Comparison of ENCODE assay signal across 1 cellular context in the genomic region with DNA sequence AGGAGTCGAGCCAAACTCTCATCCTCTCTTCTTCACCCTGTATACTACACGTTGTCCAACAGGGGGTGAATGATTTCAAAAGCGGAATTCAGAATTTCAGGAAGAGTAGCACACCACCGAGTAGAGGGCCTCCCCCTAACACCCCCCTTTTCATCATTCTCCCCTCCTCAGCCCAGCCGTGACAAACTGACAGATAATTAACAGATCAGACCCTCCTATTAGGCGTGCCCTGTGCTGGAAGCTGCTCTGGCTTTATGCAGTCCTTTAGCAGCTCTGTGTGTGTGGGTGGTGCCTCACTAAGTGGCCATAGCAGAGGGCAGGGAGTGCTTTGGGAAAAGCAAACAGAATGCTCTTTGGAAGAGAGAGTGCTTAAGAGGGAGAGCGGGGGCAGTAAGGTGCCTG.
TF ChIP-seq lines count a peak whose summit lies in the region.

No MANE protein-coding gene starts in this region.

TF ChIP-seq in HepG2, 621 proteins besides CTCF, POLR2A, EP300 and RAD21:
- TF ChIP-seq, protein P1, sequence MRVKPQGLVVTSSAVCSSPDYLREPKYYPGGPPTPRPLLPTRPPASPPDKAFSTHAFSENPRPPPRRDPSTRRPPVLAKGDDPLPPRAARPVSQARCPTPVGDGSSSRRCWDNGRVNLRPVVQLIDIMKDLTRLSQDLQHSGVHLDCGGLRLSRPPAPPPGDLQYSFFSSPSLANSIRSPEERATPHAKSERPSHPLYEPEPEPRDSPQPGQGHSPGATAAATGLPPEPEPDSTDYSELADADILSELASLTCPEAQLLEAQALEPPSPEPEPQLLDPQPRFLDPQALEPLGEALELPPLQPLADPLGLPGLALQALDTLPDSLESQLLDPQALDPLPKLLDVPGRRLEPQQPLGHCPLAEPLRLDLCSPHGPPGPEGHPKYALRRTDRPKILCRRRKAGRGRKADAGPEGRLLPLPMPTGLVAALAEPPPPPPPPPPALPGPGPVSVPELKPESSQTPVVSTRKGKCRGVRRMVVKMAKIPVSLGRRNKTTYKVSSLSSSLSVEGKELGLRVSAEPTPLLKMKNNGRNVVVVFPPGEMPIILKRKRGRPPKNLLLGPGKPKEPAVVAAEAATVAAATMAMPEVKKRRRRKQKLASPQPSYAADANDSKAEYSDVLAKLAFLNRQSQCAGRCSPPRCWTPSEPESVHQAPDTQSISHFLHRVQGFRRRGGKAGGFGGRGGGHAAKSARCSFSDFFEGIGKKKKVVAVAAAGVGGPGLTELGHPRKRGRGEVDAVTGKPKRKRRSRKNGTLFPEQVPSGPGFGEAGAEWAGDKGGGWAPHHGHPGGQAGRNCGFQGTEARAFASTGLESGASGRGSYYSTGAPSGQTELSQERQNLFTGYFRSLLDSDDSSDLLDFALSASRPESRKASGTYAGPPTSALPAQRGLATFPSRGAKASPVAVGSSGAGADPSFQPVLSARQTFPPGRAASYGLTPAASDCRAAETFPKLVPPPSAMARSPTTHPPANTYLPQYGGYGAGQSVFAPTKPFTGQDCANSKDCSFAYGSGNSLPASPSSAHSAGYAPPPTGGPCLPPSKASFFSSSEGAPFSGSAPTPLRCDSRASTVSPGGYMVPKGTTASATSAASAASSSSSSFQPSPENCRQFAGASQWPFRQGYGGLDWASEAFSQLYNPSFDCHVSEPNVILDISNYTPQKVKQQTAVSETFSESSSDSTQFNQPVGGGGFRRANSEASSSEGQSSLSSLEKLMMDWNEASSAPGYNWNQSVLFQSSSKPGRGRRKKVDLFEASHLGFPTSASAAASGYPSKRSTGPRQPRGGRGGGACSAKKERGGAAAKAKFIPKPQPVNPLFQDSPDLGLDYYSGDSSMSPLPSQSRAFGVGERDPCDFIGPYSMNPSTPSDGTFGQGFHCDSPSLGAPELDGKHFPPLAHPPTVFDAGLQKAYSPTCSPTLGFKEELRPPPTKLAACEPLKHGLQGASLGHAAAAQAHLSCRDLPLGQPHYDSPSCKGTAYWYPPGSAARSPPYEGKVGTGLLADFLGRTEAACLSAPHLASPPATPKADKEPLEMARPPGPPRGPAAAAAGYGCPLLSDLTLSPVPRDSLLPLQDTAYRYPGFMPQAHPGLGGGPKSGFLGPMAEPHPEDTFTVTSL (CRISPR knock-in tag; IDR thresholded peaks at IDR 0.05; ENCODE audit: borderline replicate concordance): no peak
- TF ChIP-seq, protein P2, sequence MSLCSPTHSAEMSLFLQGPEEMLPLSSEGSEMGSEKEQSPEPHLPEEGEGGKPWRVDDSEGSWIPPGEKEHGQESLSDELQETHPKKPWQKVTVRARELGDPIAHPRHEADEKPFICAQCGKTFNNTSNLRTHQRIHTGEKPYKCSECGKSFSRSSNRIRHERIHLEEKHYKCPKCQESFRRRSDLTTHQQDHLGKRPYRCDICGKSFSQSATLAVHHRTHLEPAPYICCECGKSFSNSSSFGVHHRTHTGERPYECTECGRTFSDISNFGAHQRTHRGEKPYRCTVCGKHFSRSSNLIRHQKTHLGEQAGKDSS (CRISPR knock-in tag; IDR thresholded peaks at IDR 0.05; ENCODE audit: borderline replicate concordance, low read depth): no peak
- TF ChIP-seq ZNF292 (CRISPR knock-in tag; IDR thresholded peaks at IDR 0.05; ENCODE audit: borderline replicate concordance, low read depth): peak; percentile 52; the same call in 1 of the 2 replicates
- TF ChIP-seq ZNF326 (CRISPR knock-in tag; IDR thresholded peaks at IDR 0.05; ENCODE audit: borderline replicate concordance): no peak
- TF ChIP-seq, protein P3, sequence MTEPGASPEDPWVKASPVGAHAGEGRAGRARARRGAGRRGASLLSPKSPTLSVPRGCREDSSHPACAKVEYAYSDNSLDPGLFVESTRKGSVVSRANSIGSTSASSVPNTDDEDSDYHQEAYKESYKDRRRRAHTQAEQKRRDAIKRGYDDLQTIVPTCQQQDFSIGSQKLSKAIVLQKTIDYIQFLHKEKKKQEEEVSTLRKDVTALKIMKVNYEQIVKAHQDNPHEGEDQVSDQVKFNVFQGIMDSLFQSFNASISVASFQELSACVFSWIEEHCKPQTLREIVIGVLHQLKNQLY (CRISPR knock-in tag; IDR thresholded peaks at IDR 0.05): no peak
- TF ChIP-seq IKZF1 (IDR thresholded peaks at IDR 0.05): no peak
- TF ChIP-seq ZNF598 (CRISPR knock-in tag; IDR thresholded peaks at IDR 0.05; ENCODE audit: borderline replicate concordance): peak; percentile 50; the same call in 1 of the 2 replicates
